ENCODE assay signal across 8 cellular contexts in genomic region chr11:35048346-35048745, GRCh38.
DNase-seq lines count a peak whose midpoint lies in the region; ATAC-seq, FAIRE-seq and TF ChIP-seq lines count a peak whose summit lies in the region.
"Not testable (repeated sequence)": the region's sequence is repeated elsewhere in the genome, so short reads cannot be mapped to it uniquely, and the experiment has no call there.

No MANE protein-coding gene starts in this region.

- H3K27me3 ChIP-seq in K562 (ENCODE audit: control insufficient read depth in 2 of 2, insufficient read depth in 2 of 2, low read length in 2 of 2); small intestine (ENCODE audit: control insufficient read depth in 2 of 2, insufficient read depth in 2 of 2, low read length in 2 of 2): not testable (repeated sequence)

- DNase-seq in CD1c-positive myeloid dendritic cell (ENCODE audit: extremely low spot score) (peak; percentile 64), NB4 (ENCODE audit: low read depth) (peak; percentile 62), small intestine (peak; percentile 61)
- DNase-seq in T-helper 2 cell treated with Interferon-gamma antibody and Interleukin-4, amounts not matched to agents 5 μg/mL and 100 μg/mL, for 36 hours (ENCODE audit: low spot score); activated CD8-positive, alpha-beta memory T cell treated with anti-CD3 and anti-CD28 coated beads, Interleukin-2, amount 10 ng/mL, durations not matched to agents 7 days and 5 days; K562 (ENCODE audit: extremely low read depth in 1 of 4, low spot score in 3 of 4); memory B cell (ENCODE audit: low spot score in 2 of 2): not testable (repeated sequence)

- intact Hi-C loops in K562 (cut with micrococcal nuclease), result not testable (repeated sequence)

- H3K9me3 ChIP-seq in K562 (replicated peaks; ENCODE audit: control insufficient read depth, insufficient read depth, low read depth, low read length); small intestine (ENCODE audit: control insufficient read depth, low read depth): not testable (repeated sequence)

- H3K36me3 ChIP-seq in K562 (ENCODE audit: control insufficient read depth, insufficient read depth, low read length); small intestine (ENCODE audit: control insufficient read depth in 2 of 2, insufficient read depth in 2 of 2, low read length in 2 of 2): not testable (repeated sequence)

- in situ Hi-C loops in K562 (cut with MboI), result not testable (repeated sequence)

- H3K27ac Mint-ChIP-seq in IgD-negative memory B cell (peak overlapping the region; percentile 5 to 100 (median 83)), memory B cell (peak overlapping the region; percentile 98)
- not testable (repeated sequence) for H3K27ac Mint-ChIP-seq in T-helper 2 cell treated with Interferon-gamma antibody and Interleukin-4, amounts not matched to agents 5 μg/mL and 100 μg/mL, for 36 hours
- H3K27ac Mint-ChIP-seq in activated CD8-positive, alpha-beta memory T cell treated with anti-CD3 and anti-CD28 coated beads, Interleukin-2, amount 10 ng/mL, durations not matched to agents 7 days and 5 days, result peak overlapping the region; percentile 77

- POLR2A ChIA-PET in K562 (lab: Yijun Ruan, JAX), result not testable (repeated sequence)

- BruUV-seq in K562 (replicated peaks; lab: Mats Ljungman, UMichigan), result not testable (repeated sequence)

- H3K4me1 Mint-ChIP-seq in IgD-negative memory B cell, result peaks cover 49 to 54% (median 53%) of the 10 kb centered on the region in 3 donors
- H3K4me1 Mint-ChIP-seq in T-helper 2 cell treated with Interferon-gamma antibody and Interleukin-4, amounts not matched to agents 5 μg/mL and 100 μg/mL, for 36 hours (ENCODE audit: low read depth), result peaks cover 58% of the 10 kb centered on the region
- H3K4me1 Mint-ChIP-seq in activated CD8-positive, alpha-beta memory T cell treated with anti-CD3 and anti-CD28 coated beads, Interleukin-2, amount 10 ng/mL, durations not matched to agents 7 days and 5 days, result peaks cover 57% of the 10 kb centered on the region
- H3K4me1 Mint-ChIP-seq in memory B cell, result peaks cover 38% of the 10 kb centered on the region

- TF ChIP-seq POLR2A in NB4 (IDR thresholded peaks at IDR 0.05; ENCODE audit: extremely low read depth, insufficient read length); K562 (conservative IDR thresholded peaks at IDR 0.05): not testable (repeated sequence)

- not testable (repeated sequence) for H3K4me3 Mint-ChIP-seq in IgD-negative memory B cell; activated CD8-positive, alpha-beta memory T cell treated with anti-CD3 and anti-CD28 coated beads, Interleukin-2, amount 10 ng/mL, durations not matched to agents 7 days and 5 days; memory B cell
- H3K4me3 Mint-ChIP-seq in T-helper 2 cell treated with Interferon-gamma antibody and Interleukin-4, amounts not matched to agents 5 μg/mL and 100 μg/mL, for 36 hours, result peak overlapping the region; percentile 67

- not testable (repeated sequence) for TF ChIP-seq RAD21 in K562 (CRISPR knock-in tag; conservative IDR thresholded peaks at IDR 0.05 in 1 of 2, IDR thresholded peaks at IDR 0.05 in 1 of 2)

- WGBS in K562 (ENCODE audit: insufficient coverage, low coverage, missing lambda C conversion rate), result 0% methylated on average over 3 of the region's 3 CpGs
- 4 to 39% (median 27%) methylated on average over 3 of the region's 3 CpGs for WGBS in small intestine, 3 donors

- H3K4me1 ChIP-seq in K562 (replicated peaks in 1 of 2; ENCODE audit: control insufficient read depth in 2 of 2, insufficient read depth in 2 of 2, low read length in 2 of 2); small intestine (ENCODE audit: control insufficient read depth in 2 of 2, insufficient read depth in 1 of 2, low read depth in 1 of 2, low read length in 1 of 2): not testable (repeated sequence)

- 0 out of 2 replicates have a peak overlapping the region, but pooled peaks have one; percentile 40 for H2AFZ ChIP-seq in K562 (ENCODE audit: low read depth, low read length)

- ATAC-seq in activated CD8-positive, alpha-beta memory T cell treated with anti-CD3 and anti-CD28 coated beads, Interleukin-2, amount 10 ng/mL, durations not matched to agents 7 days and 5 days; K562; memory B cell (ENCODE audit: low read depth): not testable (repeated sequence)

- not testable (repeated sequence) for H3K9me3 Mint-ChIP-seq in IgD-negative memory B cell; activated CD8-positive, alpha-beta memory T cell treated with anti-CD3 and anti-CD28 coated beads, Interleukin-2, amount 10 ng/mL, durations not matched to agents 7 days and 5 days (ENCODE audit: low read depth); memory B cell
- peaks cover 21% of the 10 kb centered on the region for H3K9me3 Mint-ChIP-seq in T-helper 2 cell treated with Interferon-gamma antibody and Interleukin-4, amounts not matched to agents 5 μg/mL and 100 μg/mL, for 36 hours

- TF ChIP-seq CTCF in NB4 (IDR thresholded peaks at IDR 0.05; ENCODE audit: low read depth, low read length); K562 (IDR thresholded peaks at IDR 0.05 in 2 of 3, conservative IDR thresholded peaks at IDR 0.05 in 1 of 3; ENCODE audit: insufficient read depth in 2 of 3, low read depth in 1 of 3, low read length in 3 of 3): not testable (repeated sequence)

- H3K4me3 ChIP-seq in NB4 (ENCODE audit: low read depth, low read length); K562; small intestine (ENCODE audit: low read depth in 1 of 2, low read length in 2 of 2): not testable (repeated sequence)

- not testable (repeated sequence) for H3K9ac ChIP-seq in K562 (ENCODE audit: insufficient read depth in 1 of 2, low read depth in 2 of 2, low read length in 2 of 2)

- H3K36me3 Mint-ChIP-seq in IgD-negative memory B cell, result not testable (repeated sequence)
- peaks cover 31% of the 10 kb centered on the region for H3K36me3 Mint-ChIP-seq in T-helper 2 cell treated with Interferon-gamma antibody and Interleukin-4, amounts not matched to agents 5 μg/mL and 100 μg/mL, for 36 hours (ENCODE audit: low read depth)
- peaks cover 21% of the 10 kb centered on the region for H3K36me3 Mint-ChIP-seq in activated CD8-positive, alpha-beta memory T cell treated with anti-CD3 and anti-CD28 coated beads, Interleukin-2, amount 10 ng/mL, durations not matched to agents 7 days and 5 days
- H3K36me3 Mint-ChIP-seq in memory B cell, result peaks cover 13% of the 10 kb centered on the region

- FAIRE-seq in K562 (lab: Jason Lieb, UNC); small intestine (lab: Jason Lieb, UNC): not testable (repeated sequence)

- H3K4me2 ChIP-seq in K562 (ENCODE audit: insufficient read depth, low read length), result not testable (repeated sequence)

- H3K79me2 ChIP-seq in K562 (ENCODE audit: control insufficient read depth, insufficient read depth, low read length), result not testable (repeated sequence)

- CTCF ChIA-PET in activated CD8-positive, alpha-beta memory T cell treated with anti-CD3 and anti-CD28 coated beads, Interleukin-2, amount 10 ng/mL, durations not matched to agents 7 days and 5 days (lab: Charles Lee), result interaction anchor here (0.9 to 2.2 kb wide), 4 partner anchors 9 to 117 kb away, joined by 3 to 11 read pairs (median 4); no protein-coding TSS in a partner anchor
- CTCF ChIA-PET in K562 (lab: Yijun Ruan, JAX; ENCODE audit: low intra/inter-chr PET ratio), result not testable (repeated sequence)

- H3K27me3 Mint-ChIP-seq in IgD-negative memory B cell; activated CD8-positive, alpha-beta memory T cell treated with anti-CD3 and anti-CD28 coated beads, Interleukin-2, amount 10 ng/mL, durations not matched to agents 7 days and 5 days; memory B cell: not testable (repeated sequence)
- H3K27me3 Mint-ChIP-seq in T-helper 2 cell treated with Interferon-gamma antibody and Interleukin-4, amounts not matched to agents 5 μg/mL and 100 μg/mL, for 36 hours (ENCODE audit: low read depth), result peaks cover 14% of the 10 kb centered on the region

- not testable (repeated sequence) for H3K27ac ChIP-seq in K562 (ENCODE audit: extremely low read depth, low read depth, low read length); small intestine (ENCODE audit: low read depth in 1 of 2, low read length in 1 of 2)

- not testable (repeated sequence) for TF ChIP-seq EP300 in K562 (IDR thresholded peaks at IDR 0.05; ENCODE audit: low read length)

- not testable (repeated sequence) for H4K20me1 ChIP-seq in K562 (replicated peaks; ENCODE audit: control insufficient read depth, insufficient read depth, low read length)

- H3K9me1 ChIP-seq in K562 (ENCODE audit: control insufficient read depth, insufficient read depth, low read length), result not testable (repeated sequence)

TF ChIP-seq in K562, 482 proteins besides CTCF, POLR2A, EP300 and RAD21 (continues in another document):
- peak; percentile 89 for TF ChIP-seq FOSL1 (tag; conservative IDR thresholded peaks at IDR 0.05)
